In the genomic region with DNA sequence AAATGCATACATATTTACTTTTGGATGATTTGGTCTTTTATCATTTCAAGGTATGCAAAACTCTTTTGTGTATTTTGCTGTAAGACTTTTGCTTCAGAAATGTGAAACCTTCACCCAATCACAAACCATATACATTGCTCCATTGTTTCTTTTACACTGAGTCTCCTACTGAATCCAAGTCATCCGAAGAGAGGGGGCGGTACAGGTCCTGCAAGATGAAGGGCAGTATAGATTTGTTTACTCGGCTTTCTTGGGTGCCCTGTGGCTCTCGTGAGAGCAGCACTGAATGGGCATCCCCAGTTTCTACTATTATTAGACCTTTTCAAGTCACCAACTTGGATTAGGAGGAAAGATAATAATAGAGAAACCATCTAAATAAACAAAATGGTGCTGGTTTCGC, we compare ENCODE assay signal across 24 cellular contexts.
"Had no signal": no experiment of that assay in that cellular context is flagged by ENCODE, and none has a peak within 500 bp of the region (broad histone marks: within the 10 kb centered on the region; RNA-seq: fewer than 3 reads in every experiment).

No MANE protein-coding gene starts in this region.

- H3K9me3 ChIP-seq: colonic mucosa, esophagus squamous epithelium, left lung, right lobe of liver, thyroid gland, vagina had no signal

- DNase-seq: colonic mucosa; effector memory CD4-positive, alpha-beta T cell; erythroblast; esophagus squamous epithelium; foreskin melanocyte; left cardiac atrium; left lung; mesenchymal stem cell; midbrain; naive thymus-derived CD4-positive, alpha-beta T cell; right lobe of liver; small intestine; stimulated activated CD4-positive, alpha-beta T cell treated with anti-CD3 and anti-CD28 coated beads, Interleukin-15, amount 100 ng/mL, for 24 hours; stimulated activated CD4-positive, alpha-beta T cell treated with anti-CD3 and anti-CD28 coated beads, Interleukin-2, amount 100 ng/mL, for 48 hours; stimulated activated naive B cell treated with anti-CD40 and anti-IgM and Interleukin-4, amounts not matched to agents 10 μg/mL and 1 μg/mL and 100 μg/mL, for 72 hours; thyroid gland; trophoblast cell had no signal

- H3K4me1 ChIP-seq: colonic mucosa, left lung, parathyroid adenoma, right lobe of liver, thyroid gland had no signal

- H3K79me2 ChIP-seq: parathyroid adenoma had no signal

- H3K27ac Mint-ChIP-seq: dendritic cell treated with granulocyte-macrophage colony-stimulating factor and Interleukin-4, amounts not matched to agents 40 ng/mL and 50 ng/mL, for 4 days; neural progenitor cell; progenitor cell of endocrine pancreas; stimulated activated naive B cell treated with anti-CD40 and anti-IgM and Interleukin-4, amounts not matched to agents 10 μg/mL and 1 μg/mL and 100 μg/mL, for 72 hours; stimulated activated naive CD8-positive, alpha-beta T cell treated with anti-CD3 and anti-CD28 coated beads, Interleukin-15, Interleukin-2, amounts not matched to agents 100 ng/mL and 50 ng/mL, for 24 hours had no signal

- H3K36me3 Mint-ChIP-seq: naive thymus-derived CD4-positive, alpha-beta T cell had no signal

- H3K4me1 Mint-ChIP-seq: naive thymus-derived CD4-positive, alpha-beta T cell; stimulated activated naive B cell treated with anti-CD40 and anti-IgM and Interleukin-4, amounts not matched to agents 10 μg/mL and 1 μg/mL and 100 μg/mL, for 72 hours had no signal

- H3K4me2 ChIP-seq: neural progenitor cell had no signal

- H3K4me3 Mint-ChIP-seq: dendritic cell treated with granulocyte-macrophage colony-stimulating factor and Interleukin-4, amounts not matched to agents 40 ng/mL and 50 ng/mL, for 4 days; naive thymus-derived CD4-positive, alpha-beta T cell; neural progenitor cell; stimulated activated naive B cell treated with anti-CD40 and anti-IgM and Interleukin-4, amounts not matched to agents 10 μg/mL and 1 μg/mL and 100 μg/mL, for 72 hours; stimulated activated naive CD8-positive, alpha-beta T cell treated with anti-CD3 and anti-CD28 coated beads, Interleukin-15, Interleukin-2, amounts not matched to agents 100 ng/mL and 50 ng/mL, for 24 hours had no signal

- H3K9me3 Mint-ChIP-seq: dendritic cell treated with granulocyte-macrophage colony-stimulating factor and Interleukin-4, amounts not matched to agents 40 ng/mL and 50 ng/mL, for 4 days; nephron; stimulated activated naive CD8-positive, alpha-beta T cell treated with anti-CD3 and anti-CD28 coated beads, Interleukin-15, Interleukin-2, amounts not matched to agents 100 ng/mL and 50 ng/mL, for 24 hours had no signal

- H3K27me3 ChIP-seq: colonic mucosa, esophagus squamous epithelium, left lung, neural progenitor cell, right lobe of liver, thyroid gland, vagina had no signal

- ATAC-seq: left cardiac atrium; left lung; naive thymus-derived CD4-positive, alpha-beta T cell; right lobe of liver; stimulated activated naive B cell treated with anti-CD40 and anti-IgM and Interleukin-4, amounts not matched to agents 10 μg/mL and 1 μg/mL and 100 μg/mL, for 72 hours had no signal

- H2AFZ ChIP-seq: neural progenitor cell, parathyroid adenoma had no signal

- H3K9ac ChIP-seq: neural progenitor cell, parathyroid adenoma had no signal

- H3K36me3 ChIP-seq: colonic mucosa, esophagus squamous epithelium, left lung, neural progenitor cell, right lobe of liver, thyroid gland, vagina had no signal

- H3K27ac ChIP-seq: colonic mucosa, esophagus squamous epithelium, left lung, neural progenitor cell, parathyroid adenoma, right lobe of liver, thyroid gland, vagina had no signal

- H3K4me3 ChIP-seq: colonic mucosa, esophagus squamous epithelium, left lung, neural progenitor cell, right lobe of liver, thyroid gland, vagina had no signal
